ENCODE assay signal across 14 cellular contexts in the genomic region with DNA sequence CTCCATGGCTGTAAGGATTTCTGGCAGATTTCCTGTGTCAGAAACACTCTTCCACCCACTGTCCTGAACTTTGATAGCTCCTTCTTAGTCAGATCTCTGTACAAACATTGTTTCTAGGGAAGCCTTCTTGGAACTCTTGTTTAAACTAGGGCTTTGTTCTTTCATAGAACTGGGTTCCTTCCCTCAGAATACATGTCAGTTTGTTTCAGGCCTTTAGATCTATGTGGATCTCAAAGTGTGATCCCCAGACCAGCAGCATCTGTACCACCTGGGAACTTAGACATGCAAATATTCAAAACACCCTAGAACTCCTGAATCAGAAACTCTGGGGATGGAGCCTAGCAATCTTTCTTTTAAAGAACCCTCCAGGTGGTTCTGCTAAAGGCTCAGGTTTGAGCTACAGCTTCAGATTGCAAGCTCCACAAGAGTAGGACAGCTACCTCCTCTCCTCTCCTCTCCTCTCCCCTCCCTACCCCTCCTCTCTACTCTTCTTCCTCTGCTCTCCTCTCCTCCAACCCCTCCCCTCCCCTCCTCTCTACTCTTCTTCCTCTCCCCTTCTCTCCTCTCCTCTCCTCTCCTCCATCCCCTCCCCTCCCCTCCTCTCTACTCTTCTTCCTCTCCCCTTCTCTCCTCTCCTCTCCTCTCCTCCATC. TPM values are rescaled to one million over a fixed set of nuclear protein-coding genes. Genes with fewer than 3 reads are reported as not detected.
DNase-seq lines count a peak whose midpoint lies in the region; ATAC-seq, FAIRE-seq and TF ChIP-seq lines count a peak whose summit lies in the region.
"Had no signal": no experiment of that assay in that cellular context is flagged by ENCODE, and none has a peak within 500 bp of the region (broad histone marks: within the 10 kb centered on the region; RNA-seq: fewer than 3 reads in every experiment).

No MANE protein-coding gene starts in this region.

- H3K27ac ChIP-seq in transverse colon (peak overlapping the region; percentile 80 to 89 (median 85)), spleen (peak overlapping the region in 2 of 8 donors; percentile 28 to 34)
- H3K27ac ChIP-seq: esophagus muscularis mucosa had no signal

- no peak for TF ChIP-seq CTCF in bronchial epithelial cell (IDR thresholded peaks at IDR 0.05; ENCODE audit: insufficient read depth, low read length, severe bottlenecking)
- no peak for TF ChIP-seq CTCF in transverse colon (IDR thresholded peaks at IDR 0.05)
- TF ChIP-seq CTCF in lower leg skin (IDR thresholded peaks at IDR 0.05) = no peak
- no peak for TF ChIP-seq CTCF in spleen (IDR thresholded peaks at IDR 0.05 in 8 of 11, conservative IDR thresholded peaks at IDR 0.05 in 3 of 11)

- DNase-seq in NCI-H510A treated with DMSO at 0.1 percent for 48 hours (lab: John Stamatoyannopoulos, UW) (peak; percentile 81), NCI-H510A (lab: John Stamatoyannopoulos, UW) (no peak), bronchial epithelial cell (ENCODE audit: low read depth) (peak; percentile 63), transverse colon (no peak), lower leg skin (ENCODE audit: low spot score in 2 of 2) (no peak), SIG-M5 treated with dmso at 0.1 percent for 504 hours (lab: John Stamatoyannopoulos, UW; ENCODE audit: unreplicated experiment) (no peak), spleen (no peak)
- DNase-seq: activated CD8-positive, alpha-beta memory T cell treated with anti-CD3 and anti-CD28 coated beads, Interleukin-2, amount 50 U/mL, for 48 hours; immature natural killer cell; stimulated activated naive CD8-positive, alpha-beta T cell treated with anti-CD3 and anti-CD28 coated beads, Interleukin-15, amount 100 ng/mL, for 72 hours; T1000 had no signal

- in situ Hi-C loops in transverse colon (cut with MboI; ENCODE audit: low pct_ligation_motif_present in 1 of 4, low pct_unique_long_range_greater_than_20kb in 1 of 4, low sequenced_read_pairs in 3 of 4) = no loop called here

- ATAC-seq in HG03342 (IDR thresholded peaks at IDR 0.05; ENCODE audit: unreplicated experiment) = peak; percentile 29
- ATAC-seq: stimulated activated naive CD8-positive, alpha-beta T cell treated with anti-CD3 and anti-CD28 coated beads, Interleukin-15, amount 100 ng/mL, for 72 hours had no signal

- intact Hi-C loops in transverse colon (cut with DNase I; ENCODE audit: low total_unique reads) (no loop called here), lower leg skin (cut with DNase I; ENCODE audit: low total_unique reads) (no loop called here), spleen (cut with DNase I; ENCODE audit: low total_unique reads) (no loop called here)

- H3K4me1 ChIP-seq in transverse colon = peaks cover 32 to 77% (median 66%) of the 10 kb centered on the region in 4 donors
- H3K4me1 ChIP-seq in spleen = no peaks in the 10 kb centered on the region

- H3K4me3 ChIP-seq in bronchial epithelial cell (ENCODE audit: low read depth, low read length) (no peak overlapping the region), transverse colon (no peak overlapping the region), lower leg skin (ENCODE audit: low read depth, poor library complexity, severe bottlenecking) (no peak overlapping the region), spleen (no peak overlapping the region)
- H3K4me3 ChIP-seq: esophagus muscularis mucosa had no signal

- no peak for TF ChIP-seq EP300 in transverse colon (IDR thresholded peaks at IDR 0.05; ENCODE audit: low read depth)

- H3K27me3 ChIP-seq in bronchial epithelial cell (ENCODE audit: control insufficient read depth, insufficient read depth, low read length) (no peaks in the 10 kb centered on the region), transverse colon (no peaks in the 10 kb centered on the region), spleen (replicated peaks in 1 of 7) (peaks cover 0 to 4% (median 0%) of the 10 kb centered on the region in 7 donors)
- H3K27me3 ChIP-seq: esophagus muscularis mucosa had no signal

- H3K36me3 ChIP-seq in bronchial epithelial cell (ENCODE audit: control insufficient read depth, insufficient read depth, low read length) (peaks cover 2% of the 10 kb centered on the region), transverse colon (no peaks in the 10 kb centered on the region), spleen (no peaks in the 10 kb centered on the region)
- H3K36me3 ChIP-seq: esophagus muscularis mucosa had no signal

- no peaks in the 10 kb centered on the region for H3K9me3 ChIP-seq in transverse colon
- no peaks in the 10 kb centered on the region for H3K9me3 ChIP-seq in spleen
- H3K9me3 ChIP-seq: esophagus muscularis mucosa had no signal

- FAIRE-seq in bronchial epithelial cell (lab: Jason Lieb, UNC) = no peak
- FAIRE-seq: astrocyte had no signal

- TF ChIP-seq POLR2A in transverse colon (IDR thresholded peaks at IDR 0.05) = no peak
- no peak for TF ChIP-seq POLR2A in lower leg skin (IDR thresholded peaks at IDR 0.05)
- TF ChIP-seq POLR2A in spleen (IDR thresholded peaks at IDR 0.05) = no peak

RNA-seq across cellular contexts. Expression of gene RASSF6, which starts 12.7 kb away (rescaled TPM):
- 7.4 and 14.8 TPM in 2 replicates for total RNA-seq in bronchial epithelial cell
- 10 to 100 TPM; 30.7 to 49.4 (median 41.1) TPM for total RNA-seq in transverse colon
- 10 to 100 TPM in 3 of 4 donors, 1 to 10 TPM in 1; 6.2 to 15.1 (median 11.5) TPM for total RNA-seq in lower leg skin
- total RNA-seq in spleen = 1 to 10 TPM in 1 of 7 donors, under 1 TPM in 6; 0.20 to 1.3 (median 0.30) TPM
- polyA plus RNA-seq in spleen = under 1 TPM; 0.09 to 0.41 (median 0.22) TPM
- polyA plus RNA-seq: immature natural killer cell had no signal

Comparison
In these comparisons a context has a peak if more than half of its experiments do, and no peak if none do; other contexts are left out.
1. DNase-seq: peak in NCI-H510A treated with DMSO at 0.1 percent for 48 hours (single experiment) and bronchial epithelial cell (single experiment); none in NCI-H510A (single experiment), transverse colon (single experiment), lower leg skin (0 of 2), SIG-M5 treated with dmso at 0.1 percent for 504 hours (single experiment) and spleen (single experiment).